ENCODE assay signal across 1 cellular context in the genomic region with DNA sequence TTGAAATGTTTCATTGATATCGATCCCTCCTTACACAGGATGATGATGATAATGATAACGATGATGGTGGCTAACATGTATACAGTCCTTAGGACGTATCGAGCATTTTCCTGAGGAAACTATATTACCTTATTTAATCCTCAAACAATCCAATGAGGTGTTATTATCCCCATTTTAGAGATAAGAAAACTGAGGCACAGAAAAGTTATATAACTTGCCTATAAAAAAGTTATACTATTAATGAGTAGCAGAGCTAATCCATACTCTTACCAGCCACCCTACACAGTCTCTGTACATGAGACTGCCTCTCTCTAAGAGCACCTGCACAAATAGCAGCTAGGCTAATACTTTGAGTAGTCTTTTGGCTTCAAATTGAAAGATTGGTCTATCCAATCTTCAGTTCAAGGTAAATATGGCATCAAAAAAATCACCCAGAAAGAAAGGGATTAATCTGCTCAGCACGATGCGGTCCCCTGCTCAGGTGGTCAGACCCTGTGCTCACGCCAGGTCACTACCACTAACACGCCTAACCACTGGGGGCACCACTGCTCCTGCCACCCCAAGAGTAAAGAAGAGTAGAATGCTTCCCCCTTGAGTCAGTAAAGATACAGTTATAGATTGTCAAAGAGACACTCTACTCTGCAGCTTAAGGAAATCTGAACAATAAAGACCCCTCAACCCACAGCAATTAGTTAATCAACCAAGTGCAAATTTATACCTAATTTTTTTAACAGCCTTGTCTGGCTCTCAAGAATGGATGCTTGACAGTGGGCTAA.
TF ChIP-seq lines count a peak whose summit lies in the region.

No MANE protein-coding gene starts in this region.

TF ChIP-seq in K562, 482 proteins besides CTCF, POLR2A, EP300 and RAD21:
- no peak for TF ChIP-seq ASH1L (IDR thresholded peaks at IDR 0.05; ENCODE audit: borderline replicate concordance, low read depth, partially characterized antibody)
- peak; percentile 65 for TF ChIP-seq ADNP (tag; IDR thresholded peaks at IDR 0.05)
- TF ChIP-seq BCOR (IDR thresholded peaks at IDR 0.05): peak; percentile 74
- peak; percentile 19 to 45; a peak in 1 of 4 replicates for TF ChIP-seq KDM1A (IDR thresholded peaks at IDR 0.05)
- TF ChIP-seq RBM25 (IDR thresholded peaks at IDR 0.05; ENCODE audit: low read depth, low read length, severe bottlenecking): peak; percentile 81
- TF ChIP-seq KDM4B (IDR thresholded peaks at IDR 0.05; ENCODE audit: borderline replicate concordance in 2 of 2, low read depth in 1 of 2): no peak
